16 cellular contexts compared by ENCODE assay signal in genomic region chr22:45398214-45398613, GRCh38. TPM values are rescaled to one million over a fixed set of nuclear protein-coding genes. Genes with fewer than 3 reads are reported as not detected.
"Had no signal": no experiment of that assay in that cellular context is flagged by ENCODE, and none has a peak within 500 bp of the region (broad histone marks: within the 10 kb centered on the region; RNA-seq: fewer than 3 reads in every experiment).

No MANE protein-coding gene starts in this region.

- H3K27ac ChIP-seq: coronary artery, dorsolateral prefrontal cortex, heart left ventricle, ovary, right atrium auricular region, sigmoid colon had no signal

- DNase-seq: dorsolateral prefrontal cortex; effector CD8-positive, alpha-beta T cell; heart left ventricle; hippocampal formation; left colon; left ventricle myocardium superior; ovary; sigmoid colon; stimulated activated CD4-positive, alpha-beta T cell treated with anti-CD3 and anti-CD28 coated beads, Interleukin-12 subunit alpha, Interleukin-12 subunit beta, amount 100 ng/mL, for 4 hours; stimulated activated naive CD4-positive, alpha-beta T cell treated with Interleukin-2 at 50 U/mL for 16 hours had no signal

- H3K36me3 ChIP-seq: heart left ventricle, ovary, right atrium auricular region, sigmoid colon had no signal

- H3K4me1 ChIP-seq: heart left ventricle, right atrium auricular region, sigmoid colon had no signal

- H3K4me3 ChIP-seq: coronary artery, dorsolateral prefrontal cortex, heart left ventricle, lung, ovary, right atrium auricular region, sigmoid colon had no signal

- H3K27me3 ChIP-seq: ovary, right atrium auricular region had no signal

RNA-seq across cellular contexts. Expression of gene SMC1B, which starts 15.2 kb away (rescaled TPM):
- polyA plus RNA-seq: fibroblast of lung; heart left ventricle; naive thymus-derived CD8-positive, alpha-beta T cell; neural cell had no signal

RNA-seq across cellular contexts. Expression of gene RIBC2, which starts 15.3 kb away (rescaled TPM):
- polyA plus RNA-seq: naive thymus-derived CD8-positive, alpha-beta T cell; neural cell had no signal
